ENCODE assay signal across 8 cellular contexts in the genomic region with DNA sequence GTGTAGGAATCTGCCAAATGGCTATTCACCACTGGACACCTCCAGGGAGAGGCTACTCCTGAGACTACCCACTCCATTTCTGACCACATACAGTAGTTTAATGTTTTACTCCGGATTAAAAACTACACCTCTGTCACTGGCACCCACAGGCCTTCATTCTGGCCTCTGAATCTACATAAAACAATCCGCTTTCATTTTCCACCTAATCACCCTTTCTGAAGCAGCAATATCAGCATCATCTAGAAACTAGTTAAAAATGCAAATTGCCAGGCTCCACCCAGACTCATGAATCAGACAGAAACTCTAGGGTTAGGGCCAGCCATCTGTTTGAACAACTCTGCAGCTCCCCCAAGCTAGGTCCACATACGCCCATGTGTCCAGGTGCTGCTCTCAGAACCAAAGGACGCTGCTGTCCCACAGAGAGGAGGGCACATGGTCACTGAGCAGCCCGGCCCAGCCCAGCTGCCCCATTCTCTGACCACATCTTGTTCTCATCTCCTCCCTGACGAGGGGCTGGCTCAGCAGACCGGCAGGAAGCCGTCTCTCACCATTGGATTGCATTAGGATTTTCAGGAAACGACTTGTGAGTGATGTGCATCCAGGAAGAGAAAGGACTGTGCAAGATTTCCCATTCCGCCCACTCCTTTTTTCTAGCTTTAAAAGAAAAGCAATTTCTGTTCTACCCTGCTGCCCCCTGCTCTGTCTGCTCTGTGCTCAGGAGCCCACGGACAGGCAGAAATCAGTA. TPM values are rescaled to one million over a fixed set of nuclear protein-coding genes. Genes with fewer than 3 reads are reported as not detected.
DNase-seq lines count a peak whose midpoint lies in the region; ATAC-seq and TF ChIP-seq lines count a peak whose summit lies in the region.

No MANE protein-coding gene starts in this region.

- H3K27me3 ChIP-seq in colonic mucosa: no peaks in the 10 kb centered on the region

- no peak overlapping the region for H3K4me3 ChIP-seq in colonic mucosa

- peak; percentile 97 for ATAC-seq in GM18873 (IDR thresholded peaks at IDR 0.05; ENCODE audit: low FRiP score, unreplicated experiment)
- ATAC-seq in HG02970 (IDR thresholded peaks at IDR 0.05; ENCODE audit: low FRiP score, unreplicated experiment): peak; percentile 93
- ATAC-seq in naive B cell (ENCODE audit: low read depth in 2 of 2): peak; percentile 89

- H3K9ac ChIP-seq in colonic mucosa (ENCODE audit: low read depth in 2 of 2, low read length in 2 of 2): peak overlapping the region; percentile 19 to 33

- H3K36me3 Mint-ChIP-seq in naive B cell: peaks cover 9 to 14% of the 10 kb centered on the region in 2 donors

- peaks cover 66 to 91% (median 67%) of the 10 kb centered on the region in 3 donors for H3K4me1 Mint-ChIP-seq in naive B cell

- TF ChIP-seq CTCF in colonic mucosa (IDR thresholded peaks at IDR 0.05): no peak

- H3K9me3 ChIP-seq in colonic mucosa: no peaks in the 10 kb centered on the region

- H3K4me3 Mint-ChIP-seq in naive B cell: peak overlapping the region in 7 of 8 donors; percentile 34 to 78 (median 66)

- H3K9me3 Mint-ChIP-seq in naive B cell: no peaks in the 10 kb centered on the region

- no peaks in the 10 kb centered on the region for H3K4me1 ChIP-seq in colonic mucosa

- no peaks in the 10 kb centered on the region for H3K36me3 ChIP-seq in colonic mucosa

- peak; percentile 26 for DNase-seq in T-helper 22 cell (ENCODE audit: low read depth)
- peak; percentile 39 for DNase-seq in colonic mucosa
- peak; percentile 33 for DNase-seq in naive B cell
- no peak for DNase-seq in GDM1 (lab: John Stamatoyannopoulos, UW)
- DNase-seq in NCI-H128 (lab: John Stamatoyannopoulos, UW; ENCODE audit: unreplicated experiment): no peak
- DNase-seq in DMS153 (lab: John Stamatoyannopoulos, UW): no peak

- peak overlapping the region; percentile 68 for H3K27ac ChIP-seq in colonic mucosa

- intact Hi-C loops in colonic mucosa (cut with DNase I): no loop called here

- no peaks in the 10 kb centered on the region for H3K27me3 Mint-ChIP-seq in naive B cell

- peak overlapping the region; percentile 78 to 95 (median 87) for H3K27ac Mint-ChIP-seq in naive B cell

RNA-seq across cellular contexts. Expression of gene ADAM19, which starts 34.7 kb away (rescaled TPM):
- total RNA-seq in colonic mucosa: 10 to 100 TPM in 1 of 2 donors, 1 to 10 TPM in 1; 2.9 to 12.8 TPM
- 10 to 100 TPM in 5 of 6 donors, 1 to 10 TPM in 1; 6.3 to 75.5 (median 43.4) TPM for polyA plus RNA-seq in naive B cell (ENCODE audit: low read depth in 6 of 6)

Comparison
In these comparisons a context has a peak if more than half of its experiments do, and no peak if none do; other contexts are left out.
1. DNase-seq: peak in T-helper 22 cell (single experiment), colonic mucosa (single experiment) and naive B cell (single experiment); none in GDM1 (single experiment), NCI-H128 (single experiment) and DMS153 (single experiment).
2. Peak in every context shown above with its lines, with median percentiles within 50 percentile points of each other: ATAC-seq.